In the genomic region with DNA sequence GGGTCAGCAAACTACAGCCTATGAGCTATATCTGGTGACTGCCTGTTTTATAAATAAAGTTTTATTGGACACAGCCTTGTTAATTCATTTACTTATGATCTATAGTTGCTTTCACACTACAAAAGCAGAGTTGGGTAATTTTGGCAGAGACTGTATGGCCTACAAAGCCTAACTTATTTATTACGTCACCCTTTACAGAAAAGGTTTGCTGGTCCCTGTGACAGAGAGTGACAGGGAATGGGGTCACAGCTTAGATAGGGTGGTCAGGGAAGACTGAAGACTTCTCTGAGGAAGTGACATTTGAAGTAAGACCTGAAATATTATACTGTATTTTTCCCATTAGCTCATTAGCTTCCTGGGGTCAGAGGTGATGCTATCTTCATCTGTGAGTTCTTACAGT, we compare ENCODE assay signal across 35 cellular contexts.
"Had no signal": no experiment of that assay in that cellular context is flagged by ENCODE, and none has a peak within 500 bp of the region (broad histone marks: within the 10 kb centered on the region; RNA-seq: fewer than 3 reads in every experiment).

No MANE protein-coding gene starts in this region.

- H3K27me3 Mint-ChIP-seq: activated CD4-positive, alpha-beta memory T cell treated with anti-CD3 and anti-CD28 coated beads for 36 hours; activated CD8-positive, alpha-beta memory T cell treated with anti-CD3 and anti-CD28 coated beads, Interleukin-2, amount 10 ng/mL, durations not matched to agents 7 days and 5 days; activated CD8-positive, alpha-beta T cell treated with anti-CD3 and anti-CD28 coated beads for 36 hours; activated naive CD4-positive, alpha-beta T cell treated with anti-CD3 and anti-CD28 coated beads, Interleukin-2, amount 10 ng/mL, durations not matched to agents 7 days and 5 days; activated naive CD4-positive, alpha-beta T cell treated with anti-CD3 and anti-CD28 coated beads, Interleukin-2, amount 50 U/mL, for 24 hours; activated naive CD8-positive, alpha-beta T cell treated with anti-CD3 and anti-CD28 coated beads, Interleukin-2, amount 10 ng/mL, durations not matched to agents 7 days and 5 days; activated T-cell treated with anti-CD3 and anti-CD28 coated beads, Interleukin-2, amount 50 U/mL, for 24 hours had no signal

- ATAC-seq: activated CD8-positive, alpha-beta memory T cell treated with anti-CD3 and anti-CD28 coated beads, Interleukin-2, amount 10 ng/mL, durations not matched to agents 7 days and 5 days; activated CD8-positive, alpha-beta T cell treated with anti-CD3 and anti-CD28 coated beads for 36 hours; activated naive CD8-positive, alpha-beta T cell treated with anti-CD3 and anti-CD28 coated beads, Interleukin-2, amount 50 U/mL, for 24 hours had no signal

- H3K9me3 Mint-ChIP-seq: activated B cell treated with CpG ODN at 0.5 μM for 24 hours; activated CD4-positive, alpha-beta memory T cell treated with anti-CD3 and anti-CD28 coated beads for 36 hours; activated naive CD4-positive, alpha-beta T cell treated with anti-CD3 and anti-CD28 coated beads, Interleukin-2, amount 10 ng/mL, durations not matched to agents 7 days and 5 days; activated naive CD4-positive, alpha-beta T cell treated with anti-CD3 and anti-CD28 coated beads, Interleukin-2, amount 50 U/mL, for 24 hours; activated naive CD8-positive, alpha-beta T cell treated with anti-CD3 and anti-CD28 coated beads, Interleukin-2, amount 10 ng/mL, durations not matched to agents 7 days and 5 days; activated naive CD8-positive, alpha-beta T cell treated with anti-CD3 and anti-CD28 coated beads, Interleukin-2, amount 50 U/mL, for 24 hours; activated T-cell treated with anti-CD3 and anti-CD28 coated beads, Interleukin-2, amount 50 U/mL, for 24 hours; activated T-helper 2 cell treated with anti-CD3 and anti-CD28 coated beads, Interferon-gamma antibody, Interleukin-2, Interleukin-4, amounts not matched to agents 10 μg/mL and 5 μg/mL and 100 μg/mL, durations not matched to agents 14 hours and 24 hours and 36 hours; central memory CD8-positive, alpha-beta T cell; T-helper 1 cell treated with Interleukin-12 subunit alpha and Interleukin-12 subunit beta and Interleukin-4 antibody, amounts not matched to agents 30 μg/mL and 1 μg/mL, for 36 hours; T-helper 2 cell treated with Interferon-gamma antibody and Interleukin-4, amounts not matched to agents 5 μg/mL and 100 μg/mL, for 36 hours had no signal

- H3K36me3 Mint-ChIP-seq: activated CD4-positive, alpha-beta memory T cell treated with anti-CD3 and anti-CD28 coated beads for 36 hours; activated CD8-positive, alpha-beta memory T cell treated with anti-CD3 and anti-CD28 coated beads, Interleukin-2, amount 10 ng/mL, durations not matched to agents 7 days and 5 days; activated naive CD4-positive, alpha-beta T cell treated with anti-CD3 and anti-CD28 coated beads, Interleukin-2, amount 10 ng/mL, durations not matched to agents 7 days and 5 days; activated naive CD4-positive, alpha-beta T cell treated with anti-CD3 and anti-CD28 coated beads, Interleukin-2, amount 50 U/mL, for 24 hours; activated naive CD8-positive, alpha-beta T cell treated with anti-CD3 and anti-CD28 coated beads, Interleukin-2, amount 10 ng/mL, durations not matched to agents 7 days and 5 days; brain had no signal

- H3K27me3 ChIP-seq: ascending aorta, cardiac muscle cell had no signal

- H3K4me3 ChIP-seq: ascending aorta, cardiac muscle cell had no signal

- H3K9me3 ChIP-seq: ascending aorta had no signal

- FAIRE-seq: bronchial epithelial cell, TTC549 had no signal

- H3K4me1 Mint-ChIP-seq: activated B cell treated with CpG ODN at 0.5 μM for 24 hours; activated CD8-positive, alpha-beta memory T cell treated with anti-CD3 and anti-CD28 coated beads, Interleukin-2, amount 10 ng/mL, durations not matched to agents 7 days and 5 days; activated naive CD4-positive, alpha-beta T cell treated with anti-CD3 and anti-CD28 coated beads, Interleukin-2, amount 10 ng/mL, durations not matched to agents 7 days and 5 days; activated naive CD4-positive, alpha-beta T cell treated with anti-CD3 and anti-CD28 coated beads, Interleukin-2, amount 50 U/mL, for 24 hours; activated naive CD8-positive, alpha-beta T cell treated with anti-CD3 and anti-CD28 coated beads, Interleukin-2, amount 10 ng/mL, durations not matched to agents 7 days and 5 days; activated naive CD8-positive, alpha-beta T cell treated with anti-CD3 and anti-CD28 coated beads, Interleukin-2, amount 50 U/mL, for 24 hours; brain; central memory CD8-positive, alpha-beta T cell had no signal

- H3K27ac ChIP-seq: ascending aorta, cardiac muscle cell, VCaP had no signal

- H3K4me1 ChIP-seq: ascending aorta had no signal

- H3K36me3 ChIP-seq: ascending aorta, cardiac muscle cell had no signal

- H3K27ac Mint-ChIP-seq: activated B cell treated with CpG ODN at 0.5 μM for 24 hours; activated CD4-positive, alpha-beta memory T cell treated with anti-CD3 and anti-CD28 coated beads for 36 hours; activated CD8-positive, alpha-beta memory T cell treated with anti-CD3 and anti-CD28 coated beads, Interleukin-2, amount 10 ng/mL, durations not matched to agents 7 days and 5 days; activated CD8-positive, alpha-beta T cell treated with anti-CD3 and anti-CD28 coated beads for 36 hours; activated naive CD4-positive, alpha-beta T cell treated with anti-CD3 and anti-CD28 coated beads, Interleukin-2, amount 10 ng/mL, durations not matched to agents 7 days and 5 days; activated naive CD4-positive, alpha-beta T cell treated with anti-CD3 and anti-CD28 coated beads, Interleukin-2, amount 50 U/mL, for 24 hours; activated naive CD8-positive, alpha-beta T cell; activated naive CD8-positive, alpha-beta T cell treated with anti-CD3 and anti-CD28 coated beads, Interleukin-2, amount 10 ng/mL, durations not matched to agents 7 days and 5 days; activated naive CD8-positive, alpha-beta T cell treated with anti-CD3 and anti-CD28 coated beads, Interleukin-2, amount 50 U/mL, for 24 hours; activated T-cell treated with anti-CD3 and anti-CD28 coated beads, Interleukin-2, amount 50 U/mL, for 24 hours; activated T-helper 2 cell treated with anti-CD3 and anti-CD28 coated beads, Interferon-gamma antibody, Interleukin-2, Interleukin-4, amounts not matched to agents 10 μg/mL and 5 μg/mL and 100 μg/mL, durations not matched to agents 14 hours and 24 hours and 36 hours; brain; T-helper 1 cell treated with Interleukin-12 subunit alpha and Interleukin-12 subunit beta and Interleukin-4 antibody, amounts not matched to agents 30 μg/mL and 1 μg/mL, for 36 hours; T-helper 2 cell treated with Interferon-gamma antibody and Interleukin-4, amounts not matched to agents 5 μg/mL and 100 μg/mL, for 36 hours had no signal

- H3K4me3 Mint-ChIP-seq: activated B cell treated with CpG ODN at 0.5 μM for 24 hours; activated CD4-positive, alpha-beta memory T cell treated with anti-CD3 and anti-CD28 coated beads for 36 hours; activated CD8-positive, alpha-beta memory T cell treated with anti-CD3 and anti-CD28 coated beads, Interleukin-2, amount 10 ng/mL, durations not matched to agents 7 days and 5 days; activated CD8-positive, alpha-beta T cell treated with anti-CD3 and anti-CD28 coated beads for 36 hours; activated naive CD4-positive, alpha-beta T cell treated with anti-CD3 and anti-CD28 coated beads, Interleukin-2, amount 10 ng/mL, durations not matched to agents 7 days and 5 days; activated naive CD4-positive, alpha-beta T cell treated with anti-CD3 and anti-CD28 coated beads, Interleukin-2, amount 50 U/mL, for 24 hours; activated naive CD8-positive, alpha-beta T cell; activated naive CD8-positive, alpha-beta T cell treated with anti-CD3 and anti-CD28 coated beads, Interleukin-2, amount 10 ng/mL, durations not matched to agents 7 days and 5 days; activated naive CD8-positive, alpha-beta T cell treated with anti-CD3 and anti-CD28 coated beads, Interleukin-2, amount 50 U/mL, for 24 hours; activated T-cell treated with anti-CD3 and anti-CD28 coated beads, Interleukin-2, amount 50 U/mL, for 24 hours; brain; central memory CD8-positive, alpha-beta T cell; T-helper 1 cell treated with Interleukin-12 subunit alpha and Interleukin-12 subunit beta and Interleukin-4 antibody, amounts not matched to agents 30 μg/mL and 1 μg/mL, for 36 hours; T-helper 2 cell treated with Interferon-gamma antibody and Interleukin-4, amounts not matched to agents 5 μg/mL and 100 μg/mL, for 36 hours had no signal

- DNase-seq: activated B cell treated with CpG ODN at 0.5 μM for 24 hours; activated CD4-positive, alpha-beta memory T cell treated with anti-CD3 and anti-CD28 coated beads for 36 hours; activated CD4-positive, alpha-beta T cell treated with anti-CD3 and anti-CD28 coated beads for 4 hours; activated CD4-positive, alpha-beta T cell treated with anti-CD3 and anti-CD28 coated beads, Interleukin-2, amount 50 U/mL, for 1 hour; activated CD4-positive, alpha-beta T cell treated with anti-CD3 and anti-CD28 coated beads, Interleukin-2, amount 50 U/mL, for 4 hours; activated CD4-positive, CD25-positive, alpha-beta regulatory T cell treated with anti-CD3 and anti-CD28 coated beads, Interleukin-2, amount 50 U/mL, for 72 hours; activated CD8-positive, alpha-beta memory T cell treated with anti-CD3 and anti-CD28 coated beads, Interleukin-2, amount 10 ng/mL, durations not matched to agents 7 days and 5 days; activated CD8-positive, alpha-beta memory T cell treated with anti-CD3 and anti-CD28 coated beads, Interleukin-2, amount 50 U/mL, for 48 hours; activated CD8-positive, alpha-beta T cell treated with anti-CD3 and anti-CD28 coated beads for 36 hours; activated effector memory CD4-positive, alpha-beta T cell treated with Interleukin-2 at 50 U/mL for 16 hours; activated gamma-delta T cell; activated naive CD4-positive, alpha-beta T cell treated with anti-CD3 and anti-CD28 coated beads, Interleukin-2, amount 10 ng/mL, durations not matched to agents 7 days and 5 days; activated naive CD4-positive, alpha-beta T cell treated with Interleukin-2 at 50 U/mL for 16 hours; activated naive CD8-positive, alpha-beta T cell treated with anti-CD3 and anti-CD28 coated beads, Interleukin-2, amount 10 ng/mL, durations not matched to agents 7 days and 5 days; activated naive CD8-positive, alpha-beta T cell treated with anti-CD3 and anti-CD28 coated beads, Interleukin-2, amount 50 U/mL, for 24 hours; activated T-cell treated with anti-CD3 and anti-CD28 coated beads, Interleukin-2, amount 50 U/mL, for 24 hours; activated T-cell treated with anti-CD3 and anti-CD28 coated beads, Interleukin-2, amount 50 U/mL, for 48 hours; amygdala; anterior cingulate cortex; caudate nucleus; cerebellar nuclear complex; T-helper 2 cell; T-helper 9 cell had no signal
